Comparison of ENCODE assay signal across 14 cellular contexts in the genomic region with DNA sequence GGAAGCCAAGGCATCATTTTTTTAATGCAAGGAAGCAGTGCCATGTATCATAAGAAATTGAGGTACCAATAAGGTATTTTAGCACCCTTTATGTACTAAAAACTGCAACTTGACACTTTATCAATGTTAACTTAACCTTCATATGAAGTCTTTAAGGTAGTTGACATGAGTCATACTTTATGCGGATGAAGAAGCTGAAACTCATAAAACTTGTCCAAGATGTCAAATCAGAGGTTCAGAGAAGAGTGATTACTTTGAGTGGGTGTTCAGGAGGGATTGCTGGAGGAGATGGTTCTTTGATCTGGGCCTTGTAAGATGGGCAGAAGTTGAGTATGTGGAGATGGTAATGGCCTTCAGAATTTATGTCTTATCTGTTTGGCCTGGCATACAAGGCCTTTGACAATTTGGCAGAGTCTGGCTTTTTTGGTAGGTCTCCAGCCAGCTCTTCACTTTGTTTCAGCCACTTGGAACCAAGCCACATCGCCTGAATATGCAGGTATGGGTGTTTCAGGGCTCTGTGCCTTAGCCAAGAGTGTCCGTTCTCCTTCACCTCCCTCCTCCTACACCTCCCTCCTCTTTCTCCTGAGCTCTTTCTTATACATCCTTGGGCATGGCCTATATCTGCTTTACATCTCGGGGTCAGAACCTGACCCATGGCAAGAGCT. TPM values are rescaled to one million over a fixed set of nuclear protein-coding genes. Genes with fewer than 3 reads are reported as not detected.
DNase-seq lines count a peak whose midpoint lies in the region; ATAC-seq and TF ChIP-seq lines count a peak whose summit lies in the region.
"Had no signal": no experiment of that assay in that cellular context is flagged by ENCODE, and none has a peak within 500 bp of the region (broad histone marks: within the 10 kb centered on the region; RNA-seq: fewer than 3 reads in every experiment).

No MANE protein-coding gene starts in this region.

- H3K27me3 ChIP-seq in CD4-positive, alpha-beta T cell (ENCODE audit: control insufficient read depth, insufficient read depth, low read length), result no peaks in the 10 kb centered on the region
- no peaks in the 10 kb centered on the region for H3K27me3 ChIP-seq in endodermal cell (ENCODE audit: control insufficient read depth, insufficient read depth, low read length, poor library complexity, severe bottlenecking)

- H3K9ac ChIP-seq in endodermal cell (ENCODE audit: extremely low read depth, low read length, poor library complexity, severe bottlenecking), result no peak overlapping the region

- H3K36me3 Mint-ChIP-seq in CD4-positive, alpha-beta T cell (ENCODE audit: low read depth), result peaks cover 55% of the 10 kb centered on the region
- H3K36me3 Mint-ChIP-seq in endodermal cell (ENCODE audit: low read depth), result peaks cover 61% of the 10 kb centered on the region

- no peak for ATAC-seq in CD4-positive, alpha-beta T cell (ENCODE audit: poor library complexity)
- ATAC-seq in GM18498 (IDR thresholded peaks at IDR 0.05; ENCODE audit: unreplicated experiment), result no peak
- ATAC-seq in GM21390 (IDR thresholded peaks at IDR 0.05; ENCODE audit: unreplicated experiment), result no peak

- TF ChIP-seq CTCF in CD4-positive, alpha-beta T cell (IDR thresholded peaks at IDR 0.05), result no peak
- no peak for TF ChIP-seq CTCF in endodermal cell (conservative IDR thresholded peaks at IDR 0.05)

- 93 to 94% methylated on average over 2 to 4 of the region's 4 CpGs for WGBS in endodermal cell (ENCODE audit: insufficient coverage in 1 of 2, insufficient read length in 1 of 2), 2 experiments

- peak overlapping the region; percentile 35 for H3K27ac Mint-ChIP-seq in CD4-positive, alpha-beta T cell
- no peak overlapping the region for H3K27ac Mint-ChIP-seq in endodermal cell

- peaks cover 15% of the 10 kb centered on the region for H3K4me1 ChIP-seq in endodermal cell (ENCODE audit: control insufficient read depth, insufficient read depth, low read length)

- H3K9me3 Mint-ChIP-seq in CD4-positive, alpha-beta T cell, result peaks cover 4% of the 10 kb centered on the region
- H3K9me3 Mint-ChIP-seq in endodermal cell, result no peaks in the 10 kb centered on the region

- peaks cover 70% of the 10 kb centered on the region for H3K36me3 ChIP-seq in endodermal cell (ENCODE audit: control insufficient read depth, insufficient read depth, low read length)

- peaks cover 80% of the 10 kb centered on the region for H3K4me1 Mint-ChIP-seq in CD4-positive, alpha-beta T cell (ENCODE audit: low read depth)
- peaks cover 49% of the 10 kb centered on the region for H3K4me1 Mint-ChIP-seq in endodermal cell

- POLR2A ChIA-PET in CD4-positive, alpha-beta T cell (lab: Charles Lee), result interaction anchor here (0.7 to 1.8 kb wide), 3 partner anchors 7 to 26 kb away, joined by 3 to 9 read pairs (median 4); no protein-coding TSS in a partner anchor

- peak overlapping the region; percentile 24 for H3K4me3 ChIP-seq in endodermal cell (ENCODE audit: low read length)

- intact Hi-C loops in CD4-positive, alpha-beta T cell (cut with DNase I, micrococcal nuclease), result loop anchor here in 1 of 2 experiments (2.0 kb wide), 1 partner anchor 20 kb away; no protein-coding TSS in a partner anchor
- intact Hi-C loops in posterior vena cava (cut with DNase I), result no loop called here

- CTCF ChIA-PET in CD4-positive, alpha-beta T cell (lab: Charles Lee), result interaction anchor here (1.4 to 1.6 kb wide), 2 partner anchors 18 to 25 kb away, joined by 3 to 4 read pairs; no protein-coding TSS in a partner anchor

- no peak overlapping the region for H3K27ac ChIP-seq in CD4-positive, alpha-beta T cell (ENCODE audit: low read depth, low read length)
- no peak overlapping the region for H3K27ac ChIP-seq in endodermal cell (ENCODE audit: low read depth, low read length)

- peaks cover 5% of the 10 kb centered on the region for H3K9me3 ChIP-seq in CD4-positive, alpha-beta T cell (ENCODE audit: control insufficient read depth, low read length)
- H3K9me3 ChIP-seq in endodermal cell (ENCODE audit: control insufficient read depth, low read length), result peaks cover 5% of the 10 kb centered on the region

- H3K4me3 Mint-ChIP-seq in CD4-positive, alpha-beta T cell, result no peak overlapping the region
- H3K4me3 Mint-ChIP-seq in endodermal cell, result no peak overlapping the region

- no peaks in the 10 kb centered on the region for H3K27me3 Mint-ChIP-seq in CD4-positive, alpha-beta T cell
- H3K27me3 Mint-ChIP-seq in endodermal cell (ENCODE audit: insufficient read depth), result peaks cover 2% of the 10 kb centered on the region

- DNase-seq in CD4-positive, alpha-beta T cell, result no peak
- peak; percentile 56 for DNase-seq in M059J (ENCODE audit: low read depth)
- DNase-seq in endodermal cell, result no peak
- DNase-seq in posterior vena cava (ENCODE audit: low spot score), result peak; percentile 20
- DNase-seq in mucosa of gallbladder (ENCODE audit: low spot score), result no peak
- DNase-seq in NOMO-1 treated with DMSO at 0.1 percent for 48 hours (lab: John Stamatoyannopoulos, UW; ENCODE audit: unreplicated experiment), result no peak
- DNase-seq: activated CD4-positive, alpha-beta T cell treated with anti-CD3 and anti-CD28 coated beads for 4 hours; activated naive CD4-positive, alpha-beta T cell treated with Interleukin-2 at 50 U/mL for 16 hours; cortex of kidney; Kasumi-1; NCI-H1930; SW 1271 had no signal

RNA-seq across cellular contexts. Expression of gene YPEL2, which starts 23.7 kb away (rescaled TPM):
- 10 to 100 TPM; 69.1 to 71.6 TPM for total RNA-seq in CD4-positive, alpha-beta T cell
- total RNA-seq in M059J (2014; rRNA removed; shearing (Covaris generic)), result 1.7 and 2.7 TPM in 2 replicates
- total RNA-seq in endodermal cell, result 10 to 100 TPM; 22.8 to 27.7 TPM
- 11.8 TPM for polyA plus RNA-seq in endodermal cell (2013, experiment 1 of 2)
- 12.1 TPM for polyA plus RNA-seq in endodermal cell (2013, experiment 2 of 2)
- 10 to 100 TPM; 25.8 to 40.3 TPM for total RNA-seq in posterior vena cava
- 75.2 TPM for total RNA-seq in mucosa of gallbladder

Comparison
In these comparisons a context has a peak if more than half of its experiments do, and no peak if none do; other contexts are left out.
1. DNase-seq: peak in M059J (single experiment) and posterior vena cava (single experiment); none in CD4-positive, alpha-beta T cell (0 of 10), endodermal cell (single experiment), mucosa of gallbladder (single experiment) and NOMO-1 treated with DMSO at 0.1 percent for 48 hours (single experiment).